In the genomic region with DNA sequence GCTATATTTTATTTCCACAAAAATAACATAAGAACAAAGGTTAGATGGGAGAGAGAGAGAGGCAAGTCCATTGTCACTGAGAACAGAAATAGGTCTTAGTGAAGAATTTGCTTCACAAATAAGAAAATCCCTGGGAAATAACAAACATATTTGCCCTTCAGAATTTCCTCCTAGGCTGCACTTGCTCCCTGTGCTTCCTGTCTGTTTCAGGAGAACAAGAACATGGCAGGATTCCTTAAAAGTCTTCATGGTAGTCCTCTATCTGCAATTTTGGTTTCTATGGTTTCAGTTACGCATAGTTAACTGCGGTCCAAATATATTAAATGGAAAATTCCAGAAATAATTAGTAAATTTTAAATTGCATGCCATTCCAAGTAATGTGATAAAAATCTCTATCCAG, we compare ENCODE assay signal across 35 cellular contexts.
"Had no signal": no experiment of that assay in that cellular context is flagged by ENCODE, and none has a peak within 500 bp of the region (broad histone marks: within the 10 kb centered on the region; RNA-seq: fewer than 3 reads in every experiment).

No MANE protein-coding gene starts in this region.

- DNase-seq: Karpas-422, Kasumi-1, KG1, MG63, MM.1S, MV-4-11, NCI-H1048, NCI-H1092, NCI-H1092 treated with DMSO at 0.1 percent for 48 hours, NCI-H1105, NCI-H1105 treated with DMSO at 0.1 percent for 48 hours, NCI-H1417, NCI-H1417 treated with DMSO at 0.1 percent for 48 hours, NCI-H1436, NCI-H1436 treated with DMSO at 0.1 percent for 48 hours, NCI-H146, NCI-H1694, NCI-H1694 treated with DMSO at 0.1 percent for 48 hours, NCI-H187, NCI-H187 treated with DMSO at 0.1 percent for 48 hours, NCI-H1930, NCI-H2029, NCI-H2029 treated with DMSO at 0.1 percent for 48 hours, NCI-H2081, NCI-H2081 treated with DMSO at 0.1 percent for 48 hours, NCI-H2107, NCI-H2171, NCI-H2171 treated with DMSO at 0.1 percent for 48 hours, NCI-H2227 treated with DMSO at 0.1 percent for 48 hours, NCI-H226, NCI-H345, NCI-H446, NCI-H446 treated with DMSO at 0.1 percent for 48 hours, NCI-H510A had no signal

- H3K4me2 ChIP-seq: KMS-11 had no signal

- H3K9me3 ChIP-seq: MG63 had no signal

- H3K9ac ChIP-seq: KMS-11 had no signal

- H3K27me3 ChIP-seq: MG63 had no signal

- H3K27ac ChIP-seq: KMS-11 had no signal

- H3K4me3 ChIP-seq: MG63 had no signal
